In the genomic region with DNA sequence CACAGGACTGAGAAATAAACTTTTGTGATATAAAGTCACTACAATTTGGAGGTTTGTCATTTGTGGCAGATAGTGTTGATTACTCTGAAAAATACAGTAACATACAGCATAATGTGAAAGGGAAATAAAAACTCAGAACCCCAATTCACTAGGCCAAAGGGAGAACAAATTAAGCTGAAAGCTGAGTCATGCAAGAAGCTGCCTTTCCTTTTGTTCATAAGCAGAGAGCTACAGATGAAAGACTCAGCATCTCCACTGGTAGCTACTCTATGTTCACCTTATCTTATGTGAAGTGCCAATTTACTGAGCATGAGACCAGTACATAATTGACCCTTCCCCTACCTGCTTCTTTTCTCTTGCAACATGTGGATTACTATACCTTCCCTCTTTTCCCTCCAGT, we compare ENCODE assay signal across 11 cellular contexts. TPM values are rescaled to one million over a fixed set of nuclear protein-coding genes. Genes with fewer than 3 reads are reported as not detected.
DNase-seq lines count a peak whose midpoint lies in the region; ATAC-seq, FAIRE-seq and TF ChIP-seq lines count a peak whose summit lies in the region.
"Had no signal": no experiment of that assay in that cellular context is flagged by ENCODE, and none has a peak within 500 bp of the region (broad histone marks: within the 10 kb centered on the region; RNA-seq: fewer than 3 reads in every experiment).

No MANE protein-coding gene starts in this region.

- no peaks in the 10 kb centered on the region for H3K27me3 ChIP-seq in keratinocyte (ENCODE audit: control insufficient read depth, extremely low read depth, insufficient read depth, low read length)

- peak overlapping the region; percentile 83 for H3K4me2 ChIP-seq in keratinocyte (ENCODE audit: control insufficient read depth, extremely low read depth, insufficient read depth, low read depth, low read length)

- H4K20me1 ChIP-seq in keratinocyte (ENCODE audit: control insufficient read depth, extremely low read depth, insufficient read depth, low read length) = no peaks in the 10 kb centered on the region

- H3K9me3 ChIP-seq in HEK293 (ENCODE audit: control insufficient read depth, insufficient read depth, low read depth, low read length) = no peaks in the 10 kb centered on the region
- no peaks in the 10 kb centered on the region for H3K9me3 ChIP-seq in keratinocyte (ENCODE audit: control insufficient read depth, low read depth, low read length)

- ATAC-seq in HG02642 (IDR thresholded peaks at IDR 0.05; ENCODE audit: poor library complexity, unreplicated experiment) = no peak
- ATAC-seq in GM18909 (IDR thresholded peaks at IDR 0.05; ENCODE audit: poor library complexity, unreplicated experiment) = no peak
- ATAC-seq: CD8-positive, alpha-beta T cell had no signal

- H3K79me2 ChIP-seq in keratinocyte (ENCODE audit: control insufficient read depth, insufficient read depth, low read length) = no peaks in the 10 kb centered on the region

- TF ChIP-seq CTCF in HEK293 (tag by site-specific recombination; IDR thresholded peaks at IDR 0.05) = no peak
- no peak for TF ChIP-seq CTCF in keratinocyte (optimal IDR thresholded peaks at IDR 0.05 in 1 of 3, IDR thresholded peaks at IDR 0.05 in 1 of 3, conservative IDR thresholded peaks at IDR 0.05 in 1 of 3; ENCODE audit: extremely low read depth in 1 of 3, insufficient read depth in 2 of 3, low read length in 3 of 3)

- H3K9me1 ChIP-seq in keratinocyte (ENCODE audit: control insufficient read depth, extremely low read depth, insufficient read depth, low read length) = no peaks in the 10 kb centered on the region

- POLR2A ChIA-PET in HEK293 (lab: Yijun Ruan, JAX) = no interaction called here

- H3K36me3 ChIP-seq in HEK293 (ENCODE audit: control insufficient read depth in 2 of 2, insufficient read depth in 1 of 2, low read length in 2 of 2) (no peaks in the 10 kb centered on the region), keratinocyte (ENCODE audit: control insufficient read depth in 2 of 2, extremely low read depth in 1 of 2, insufficient read depth in 2 of 2, low read length in 2 of 2) (no peaks in the 10 kb centered on the region)

- DNase-seq in Daoy (ENCODE audit: low read depth) = peak; percentile 25
- peak; percentile 18 for DNase-seq in amniotic epithelial cell (ENCODE audit: low read depth)
- DNase-seq in keratinocyte (ENCODE audit: low read depth, low spot score) = no peak
- no peak for DNase-seq in NAMALWA (ENCODE audit: low spot score)
- DNase-seq in NCI-H1048 (lab: John Stamatoyannopoulos, UW) = no peak
- DNase-seq: activated CD4-positive, alpha-beta T cell treated with anti-CD3 and anti-CD28 coated beads for 4 hours; amniotic stem cell; CD8-positive, alpha-beta T cell had no signal

- FAIRE-seq in keratinocyte (lab: Jason Lieb, UNC) = peak; percentile 97

- H3K4me3 ChIP-seq in HEK293 (ENCODE audit: low read depth, low read length) (no peak overlapping the region), keratinocyte (ENCODE audit: control insufficient read depth in 2 of 3, extremely low read depth in 1 of 3, insufficient read depth in 2 of 3, low read depth in 1 of 3, low read length in 3 of 3) (no peak overlapping the region)

- no peak overlapping the region for H3K9ac ChIP-seq in keratinocyte (ENCODE audit: control insufficient read depth, extremely low read depth, insufficient read depth, low read length)

- CTCF ChIA-PET in HEK293 (lab: Yijun Ruan, JAX) = interaction anchor here (0.6 to 1.4 kb wide), 2 partner anchors 9 to 576 kb away, joined by 4 read pairs; no protein-coding TSS in a partner anchor

- peak overlapping the region; percentile 45 for H2AFZ ChIP-seq in keratinocyte (ENCODE audit: control insufficient read depth, low read length)

- H3K27ac ChIP-seq in HEK293 (ENCODE audit: extremely low read depth, low read depth, low read length) = no peak overlapping the region
- peak overlapping the region; percentile 39 for H3K27ac ChIP-seq in keratinocyte (ENCODE audit: control insufficient read depth, insufficient read depth, low read length)

- H3K4me1 ChIP-seq in HEK293 (ENCODE audit: control insufficient read depth, insufficient read depth, low read length) = no peaks in the 10 kb centered on the region
- H3K4me1 ChIP-seq in keratinocyte (ENCODE audit: control insufficient read depth, extremely low read depth, insufficient read depth, low read length) = peaks cover 24% of the 10 kb centered on the region

- dilution Hi-C loops in keratinocyte (cut with MboI; ENCODE audit: extremely low pct_ligation_motif_present, low sequenced_read_pairs) = no loop called here

TF ChIP-seq in HEK293, 187 proteins besides CTCF, POLR2A, EP300 and RAD21:
- no peak for TF ChIP-seq ZNF366 (tag by site-specific recombination; conservative IDR thresholded peaks at IDR 0.05)
- TF ChIP-seq PRDM1 (tag by site-specific recombination; IDR thresholded peaks at IDR 0.05) = peak; percentile 18; the same call in 1 of the 2 replicates

RNA-seq across cellular contexts. Expression of a gene that starts 19.3 kb away (rescaled TPM):
- 53.9 and 67.3 TPM in 2 replicates for total RNA-seq in Daoy (2014; rRNA removed; shearing (Covaris generic))
- polyA plus RNA-seq in keratinocyte = 28.7 to 58.9 TPM (median 31.3 TPM) in 3 replicates
- polyA plus RNA-seq in keratinocyte (2011; ENCODE audit: low read depth) = 426 TPM
- polyA plus RNA-seq in keratinocyte (2011; cell fraction: cytosol; rRNA removed) = 25.1 and 32.8 TPM in 2 replicates
- polyA plus RNA-seq in keratinocyte (2011; cell fraction: nucleus; rRNA removed) = 95.5 and 128 TPM in 2 replicates
- polyA plus RNA-seq in keratinocyte (2012; ENCODE audit: low replicate concordance) = 63.6 and 64.6 TPM in 2 replicates
- 11.1 to 59.3 TPM (median 48.7 TPM) in 3 replicates for polyA minus RNA-seq in keratinocyte
- polyA minus RNA-seq in keratinocyte (2011; cell fraction: cytosol; rRNA and poly(A)+ RNA removed) = 11.1 TPM
- 41.8 and 60.1 TPM in 2 replicates for polyA minus RNA-seq in keratinocyte (2011; cell fraction: nucleus; rRNA and poly(A)+ RNA removed)

RNA-seq across cellular contexts. Expression of a gene that starts 34.7 kb away (rescaled TPM):
- total RNA-seq in Daoy (2014; rRNA removed; shearing (Covaris generic)) = 7.5 and 19.0 TPM in 2 replicates
- 20.4 to 31.2 TPM (median 27.4 TPM) in 3 replicates for polyA plus RNA-seq in keratinocyte
- 33.1 TPM for polyA plus RNA-seq in keratinocyte (2011; ENCODE audit: low read depth)
- 8.4 and 16.9 TPM in 2 replicates for polyA plus RNA-seq in keratinocyte (2011; cell fraction: cytosol; rRNA removed)
- 37.6 and 42.3 TPM in 2 replicates for polyA plus RNA-seq in keratinocyte (2011; cell fraction: nucleus; rRNA removed)
- polyA plus RNA-seq in keratinocyte (2012; ENCODE audit: low replicate concordance) = 16.4 and 18.1 TPM in 2 replicates
- polyA minus RNA-seq in keratinocyte = 67.3 to 106 TPM (median 87.6 TPM) in 3 replicates
- 22.6 TPM for polyA minus RNA-seq in keratinocyte (2011; cell fraction: cytosol; rRNA and poly(A)+ RNA removed)
- 64.7 and 95.1 TPM in 2 replicates for polyA minus RNA-seq in keratinocyte (2011; cell fraction: nucleus; rRNA and poly(A)+ RNA removed)

Comparison
In these comparisons a context has a peak if more than half of its experiments do, and no peak if none do; other contexts are left out.
1. DNase-seq: peak in Daoy (single experiment) and amniotic epithelial cell (single experiment); none in keratinocyte (single experiment), NAMALWA (single experiment) and NCI-H1048 (single experiment).